24 cellular contexts compared by ENCODE assay signal in the genomic region with DNA sequence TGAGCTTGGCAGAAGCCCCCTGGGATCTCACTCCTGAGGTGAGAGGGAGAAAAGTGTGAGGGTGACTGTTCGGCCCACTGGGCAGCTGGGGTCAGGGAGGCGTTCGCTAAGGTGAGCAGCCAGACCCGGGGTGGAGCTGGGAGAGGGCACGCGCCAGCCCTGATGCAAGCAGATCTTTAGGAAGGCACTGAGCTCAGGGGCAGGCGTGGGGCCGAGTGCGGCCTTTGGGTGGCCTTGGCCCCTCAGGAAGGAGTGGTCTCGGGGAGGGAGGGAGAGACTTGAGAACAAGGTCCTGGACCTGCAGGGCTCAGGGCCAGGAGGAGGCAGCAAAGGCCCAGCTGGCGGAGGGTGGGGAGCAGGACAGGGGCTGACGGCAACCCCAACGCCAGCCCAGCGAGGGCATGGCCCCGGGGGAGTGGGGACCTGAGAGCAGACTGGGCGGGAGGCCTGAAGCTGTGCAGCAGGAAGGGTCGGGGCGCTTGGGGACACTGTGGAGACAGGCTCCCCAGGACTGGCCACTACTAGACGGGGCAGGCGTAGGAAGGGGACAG. TPM values are rescaled to one million over a fixed set of nuclear protein-coding genes. Genes with fewer than 3 reads are reported as not detected.
DNase-seq lines count a peak whose midpoint lies in the region; ATAC-seq, FAIRE-seq and TF ChIP-seq lines count a peak whose summit lies in the region.
"Had no signal": no experiment of that assay in that cellular context is flagged by ENCODE, and none has a peak within 500 bp of the region (broad histone marks: within the 10 kb centered on the region; RNA-seq: fewer than 3 reads in every experiment).

No MANE protein-coding gene starts in this region.

- POLR2A ChIA-PET in HepG2 (lab: Yijun Ruan, JAX), result no interaction called here

- TF ChIP-seq RAD21 in HepG2 (CRISPR knock-in tag; IDR thresholded peaks at IDR 0.05), result no peak

- BruUV-seq in HepG2 (replicated peaks; lab: Mats Ljungman, UMichigan), result no TSS peak

- peaks cover 0 to 22% (median 7%) of the 10 kb centered on the region in 11 experiments; a peak in 12 of 22 replicates for H3K27me3 ChIP-seq in BLaER1 treated with 17β-estradiol and CSF1 and Interleukin-3, amounts not matched to agents 10 nM and 100 nM
- H3K27me3 ChIP-seq in H7 (ENCODE audit: control insufficient read depth, insufficient read depth, low read length) (no peaks in the 10 kb centered on the region; the same call in 1 of the 2 replicates), HepG2 (ENCODE audit: control insufficient read depth in 1 of 2, insufficient read depth in 2 of 2, low read length in 2 of 2) (no peaks in the 10 kb centered on the region), osteoblast (ENCODE audit: insufficient read depth, low read length) (no peaks in the 10 kb centered on the region)
- H3K27me3 ChIP-seq: Peyer's patch, SJCRH30 had no signal

- CTCF ChIA-PET in HepG2 (lab: Yijun Ruan, JAX; ENCODE audit: low intra/inter-chr PET ratio, low total read pairs), result no interaction called here

- H3K4me3 ChIP-seq in BLaER1 treated with 17β-estradiol and CSF1 and Interleukin-3, amounts not matched to agents 10 nM and 100 nM, result no peak overlapping the region
- no peak overlapping the region for H3K4me3 ChIP-seq in H7 (ENCODE audit: insufficient read depth, low read depth, low read length)
- no peak overlapping the region for H3K4me3 ChIP-seq in HepG2 (replicated peaks in 1 of 3; ENCODE audit: insufficient read depth in 1 of 3, low read depth in 2 of 3, low read length in 3 of 3)
- H3K4me3 ChIP-seq in osteoblast (ENCODE audit: insufficient read depth, low read length), result no peak overlapping the region
- H3K4me3 ChIP-seq: Peyer's patch, SJCRH30 had no signal

- TF ChIP-seq POLR2A in HepG2 (IDR thresholded peaks at IDR 0.05; ENCODE audit: insufficient read depth in 1 of 2, low read depth in 2 of 2, low read length in 2 of 2), result no peak

- H2AFZ ChIP-seq in HepG2 (ENCODE audit: low read length) (no peak overlapping the region), osteoblast (ENCODE audit: low read length) (no peak overlapping the region)

- H3K4me2 ChIP-seq in BLaER1 treated with 17β-estradiol and CSF1 and Interleukin-3, amounts not matched to agents 10 nM and 100 nM, result peak overlapping the region in 8 of 11 experiments; percentile 40 to 65 (median 60); a peak in 14 of 22 replicates
- H3K4me2 ChIP-seq in HepG2 (ENCODE audit: low read depth, low read length), result no peak overlapping the region
- no peak overlapping the region for H3K4me2 ChIP-seq in osteoblast (ENCODE audit: insufficient read depth, low read length)

- no peak for TF ChIP-seq EP300 in HepG2 (IDR thresholded peaks at IDR 0.05; ENCODE audit: low read depth in 2 of 2, low read length in 2 of 2)
- TF ChIP-seq EP300 in HepG2 (CRISPR knock-in tag; IDR thresholded peaks at IDR 0.05; ENCODE audit: borderline replicate concordance), result no peak

- no peak; the same call in none of the 3 replicates for ATAC-seq in HepG2
- ATAC-seq: CD8-positive, alpha-beta T cell had no signal

- peaks cover 5 to 55% (median 46%) of the 10 kb centered on the region in 10 experiments; a peak in 18 of 20 replicates for H3K4me1 ChIP-seq in BLaER1 treated with 17β-estradiol and CSF1 and Interleukin-3, amounts not matched to agents 10 nM and 100 nM
- no peaks in the 10 kb centered on the region for H3K4me1 ChIP-seq in HepG2 (ENCODE audit: insufficient read depth, low read length)
- no peaks in the 10 kb centered on the region for H3K4me1 ChIP-seq in osteoblast (ENCODE audit: insufficient read depth, low read length)
- H3K4me1 ChIP-seq: Peyer's patch, SJCRH30 had no signal

- no peak for FAIRE-seq in HepG2 (lab: Jason Lieb, UNC)
- FAIRE-seq: G401.6, GM18507 had no signal

- H3K79me2 ChIP-seq in HepG2 (ENCODE audit: insufficient read depth, low read length) (no peaks in the 10 kb centered on the region), osteoblast (ENCODE audit: insufficient read depth, low read length) (no peaks in the 10 kb centered on the region)

- H3K9ac ChIP-seq in BLaER1 treated with 17β-estradiol and CSF1 and Interleukin-3, amounts not matched to agents 10 nM and 100 nM, result no peak overlapping the region
- no peak overlapping the region for H3K9ac ChIP-seq in HepG2 (ENCODE audit: insufficient read depth, low read depth, low read length)

- intact Hi-C loops in HepG2 (cut with micrococcal nuclease; ENCODE audit: unreplicated experiment), result no loop called here

- peaks cover 0 to 30% (median 0%) of the 10 kb centered on the region in 11 experiments; a peak in 4 of 22 replicates for H4K20me1 ChIP-seq in BLaER1 treated with 17β-estradiol and CSF1 and Interleukin-3, amounts not matched to agents 10 nM and 100 nM
- no peaks in the 10 kb centered on the region for H4K20me1 ChIP-seq in HepG2 (ENCODE audit: insufficient read depth, low read length)
- no peaks in the 10 kb centered on the region for H4K20me1 ChIP-seq in osteoblast (ENCODE audit: insufficient read depth, low read length)

- no peaks in the 10 kb centered on the region for H3K9me3 ChIP-seq in BLaER1 treated with 17β-estradiol and CSF1 and Interleukin-3, amounts not matched to agents 10 nM and 100 nM (replicated peaks in 1 of 11)
- H3K9me3 ChIP-seq in HepG2 (ENCODE audit: low read length) (no peaks in the 10 kb centered on the region), osteoblast (ENCODE audit: low read depth, low read length) (no peaks in the 10 kb centered on the region)
- H3K9me3 ChIP-seq: Peyer's patch, SJCRH30 had no signal

- no peak overlapping the region for H3K27ac ChIP-seq in BLaER1 treated with 17β-estradiol and CSF1 and Interleukin-3, amounts not matched to agents 10 nM and 100 nM
- H3K27ac ChIP-seq in HepG2 (ENCODE audit: extremely low read length, insufficient read depth, low read length), result no peak overlapping the region
- H3K27ac ChIP-seq in osteoblast (ENCODE audit: low read depth, low read length), result no peak overlapping the region
- H3K27ac ChIP-seq: Peyer's patch, SJCRH30 had no signal

- TF ChIP-seq CTCF in HepG2 (CRISPR knock-in tag; IDR thresholded peaks at IDR 0.05) (0 out of 2 replicates have a peak, but pooled peaks have one; percentile 20), osteoblast (IDR thresholded peaks at IDR 0.05; ENCODE audit: extremely low read depth, low read depth, low read length) (no peak)

- DNase-seq in H7 (peak; percentile 74), HepG2 (ENCODE audit: low spot score) (no peak), osteoblast (ENCODE audit: insufficient read length, low spot score, missing footprints) (peak; percentile 77), T-helper 1 cell (no peak), GM03348 (ENCODE audit: low spot score) (no peak), Ammon's horn (ENCODE audit: low spot score) (no peak), cerebellum (ENCODE audit: low spot score) (no peak)
- DNase-seq: C1 segment of cervical spinal cord; Calu3; CD8-positive, alpha-beta T cell; H9; KG1; NCI-H1105; NCI-H2029 treated with DMSO at 0.1 percent for 48 hours; NCI-H2171; NCI-H345; NCI-H524; NCI-H774; NK-92 treated with Interleukin-12 subunit alpha and Interleukin-12 subunit beta, amount 100 ng/mL, for 24 hours; SJCRH30 had no signal

- in situ Hi-C loops in HepG2 (cut with HindIII; ENCODE audit: extremely low pct_ligation_motif_present, low pct_unique_long_range_greater_than_20kb), result no loop called here

- WGBS in HepG2 (ENCODE audit: low lambda C conversion rate), result 73% methylated on average over 20 of the region's 20 CpGs

- peaks cover 0 to 5% (median 0%) of the 10 kb centered on the region in 11 experiments; a peak in 2 of 22 replicates for H3K36me3 ChIP-seq in BLaER1 treated with 17β-estradiol and CSF1 and Interleukin-3, amounts not matched to agents 10 nM and 100 nM
- H3K36me3 ChIP-seq in H7 (replicated peaks; ENCODE audit: control insufficient read depth, insufficient read depth, low read length) (no peaks in the 10 kb centered on the region), HepG2 (replicated peaks in 1 of 2; ENCODE audit: control insufficient read depth in 1 of 2, insufficient read depth in 2 of 2, low read length in 2 of 2) (no peaks in the 10 kb centered on the region), osteoblast (ENCODE audit: insufficient read depth, low read length) (no peaks in the 10 kb centered on the region)
- H3K36me3 ChIP-seq: SJCRH30 had no signal

RNA-seq across cellular contexts. Expression of a gene that starts 14.5 kb away (rescaled TPM):
- 131 and 150 TPM in 2 replicates for total RNA-seq in H7 (2014; rRNA removed; shearing (Covaris generic))
- 86.2 and 88.8 TPM in 2 replicates for total RNA-seq in HepG2 (2016; rRNA removed; fragmentation: Illumina TruSeq; extraction: Trizol)
- total RNA-seq in HepG2 (2016; cell fraction: cytosol; rRNA removed; fragmentation: Illumina TruSeq; extraction: Trizol; ENCODE audit: low read depth), result 59.9 and 62.3 TPM in 2 replicates
- 80.2 and 87.6 TPM in 2 replicates for total RNA-seq in HepG2 (2016; cell fraction: insoluble cytoplasmic fraction; rRNA removed; fragmentation: Illumina TruSeq; extraction: Trizol)
- 148 and 149 TPM in 2 replicates for total RNA-seq in HepG2 (2016; cell fraction: membrane; rRNA removed; fragmentation: Illumina TruSeq; extraction: Trizol)
- 45.2 and 55.4 TPM in 2 replicates for total RNA-seq in HepG2 (2016; cell fraction: nucleus; rRNA removed; fragmentation: Illumina TruSeq; extraction: Trizol)
- 153 and 155 TPM in 2 replicates for polyA plus RNA-seq in HepG2 (2011; rRNA removed)
- polyA plus RNA-seq in HepG2 (2011; cell fraction: cytosol; rRNA removed), result 121 and 131 TPM in 2 replicates
- polyA plus RNA-seq in HepG2 (2011; cell fraction: nucleus; rRNA removed), result 186 and 214 TPM in 2 replicates
- 124 and 164 TPM in 2 replicates for polyA plus RNA-seq in HepG2 (2012)
- polyA plus RNA-seq in HepG2 (2016; cell fraction: cytosol; fragmentation: Illumina TruSeq; extraction: Trizol; ENCODE audit: low read depth), result 65.9 and 70.7 TPM in 2 replicates
- polyA plus RNA-seq in HepG2 (2016; cell fraction: insoluble cytoplasmic fraction; fragmentation: Illumina TruSeq; extraction: Trizol; ENCODE audit: low read depth), result 89.4 and 101 TPM in 2 replicates
- 129 and 138 TPM in 2 replicates for polyA plus RNA-seq in HepG2 (2016; cell fraction: membrane; fragmentation: Illumina TruSeq; extraction: Trizol; ENCODE audit: low read depth)
- polyA plus RNA-seq in HepG2 (2016; cell fraction: nucleus; fragmentation: Illumina TruSeq; extraction: Trizol; ENCODE audit: insufficient read depth, low read depth), result 81.4 and 81.5 TPM in 2 replicates
- 68.7 and 113 TPM in 2 replicates for polyA minus RNA-seq in HepG2 (2011; rRNA and poly(A)+ RNA removed; ENCODE audit: low replicate concordance)
- polyA minus RNA-seq in HepG2 (2011; cell fraction: cytosol; rRNA and poly(A)+ RNA removed), result 60.7 and 64.4 TPM in 2 replicates
- 61.5 and 68.1 TPM in 2 replicates for polyA minus RNA-seq in HepG2 (2011; cell fraction: nucleus; rRNA and poly(A)+ RNA removed)
- total RNA-seq in osteoblast, result 66.2 and 66.3 TPM in 2 replicates
- 49.4 TPM for total RNA-seq in cerebellum

RNA-seq across cellular contexts. Expression of a gene that starts 35.7 kb away (rescaled TPM):
- total RNA-seq in H7 (2014; rRNA removed; shearing (Covaris generic)), result 0.85 and 1.7 TPM in 2 replicates
- total RNA-seq in HepG2 (2016; rRNA removed; fragmentation: Illumina TruSeq; extraction: Trizol) (4.4 and 6.2 TPM in 2 replicates), osteoblast (8.3 and 9.1 TPM in 2 replicates), cerebellum (9.8 TPM)
- 8.6 and 11.9 TPM in 2 replicates for total RNA-seq in HepG2 (2016; cell fraction: cytosol; rRNA removed; fragmentation: Illumina TruSeq; extraction: Trizol; ENCODE audit: low read depth)
- total RNA-seq in HepG2 (2016; cell fraction: insoluble cytoplasmic fraction; rRNA removed; fragmentation: Illumina TruSeq; extraction: Trizol), result 6.2 and 7.4 TPM in 2 replicates
- 18.5 and 22.6 TPM in 2 replicates for total RNA-seq in HepG2 (2016; cell fraction: membrane; rRNA removed; fragmentation: Illumina TruSeq; extraction: Trizol)
- 3.7 TPM in 2 replicates for total RNA-seq in HepG2 (2016; cell fraction: nucleus; rRNA removed; fragmentation: Illumina TruSeq; extraction: Trizol)
- 6.5 and 7.2 TPM in 2 replicates for polyA plus RNA-seq in HepG2 (2011; rRNA removed)
- 5.7 and 9.9 TPM in 2 replicates for polyA plus RNA-seq in HepG2 (2011; cell fraction: cytosol; rRNA removed)
- 10.8 and 12.6 TPM in 2 replicates for polyA plus RNA-seq in HepG2 (2011; cell fraction: nucleus; rRNA removed)
- 6.2 and 7.3 TPM in 2 replicates for polyA plus RNA-seq in HepG2 (2012)
- polyA plus RNA-seq in HepG2 (2016; cell fraction: cytosol; fragmentation: Illumina TruSeq; extraction: Trizol; ENCODE audit: low read depth), result 25.0 and 26.7 TPM in 2 replicates
- 7.0 and 7.6 TPM in 2 replicates for polyA plus RNA-seq in HepG2 (2016; cell fraction: insoluble cytoplasmic fraction; fragmentation: Illumina TruSeq; extraction: Trizol; ENCODE audit: low read depth)
- 27.5 and 28.9 TPM in 2 replicates for polyA plus RNA-seq in HepG2 (2016; cell fraction: membrane; fragmentation: Illumina TruSeq; extraction: Trizol; ENCODE audit: low read depth)
- 8.7 and 12.0 TPM in 2 replicates for polyA plus RNA-seq in HepG2 (2016; cell fraction: nucleus; fragmentation: Illumina TruSeq; extraction: Trizol; ENCODE audit: insufficient read depth, low read depth)
- 3.1 and 8.9 TPM in 2 replicates for polyA minus RNA-seq in HepG2 (2011; rRNA and poly(A)+ RNA removed; ENCODE audit: low replicate concordance)
- 1.4 and 3.2 TPM in 2 replicates for polyA minus RNA-seq in HepG2 (2011; cell fraction: cytosol; rRNA and poly(A)+ RNA removed)
- 2.7 TPM in 2 replicates for polyA minus RNA-seq in HepG2 (2011; cell fraction: nucleus; rRNA and poly(A)+ RNA removed)

RNA-seq across cellular contexts. Expression of a gene that starts 53.7 kb away (rescaled TPM):
- total RNA-seq in H7 (2014; rRNA removed; shearing (Covaris generic)), result 12.2 and 14.8 TPM in 2 replicates
- total RNA-seq in HepG2 (2016; rRNA removed; fragmentation: Illumina TruSeq; extraction: Trizol) (28.2 and 36.1 TPM in 2 replicates), osteoblast (10.1 and 13.8 TPM in 2 replicates), cerebellum (14.8 TPM)
- 5.3 and 7.1 TPM in 2 replicates for total RNA-seq in HepG2 (2016; cell fraction: cytosol; rRNA removed; fragmentation: Illumina TruSeq; extraction: Trizol; ENCODE audit: low read depth)
- total RNA-seq in HepG2 (2016; cell fraction: insoluble cytoplasmic fraction; rRNA removed; fragmentation: Illumina TruSeq; extraction: Trizol), result 27.6 and 34.8 TPM in 2 replicates
- total RNA-seq in HepG2 (2016; cell fraction: membrane; rRNA removed; fragmentation: Illumina TruSeq; extraction: Trizol), result 17.5 and 18.4 TPM in 2 replicates
- 16.5 and 21.0 TPM in 2 replicates for total RNA-seq in HepG2 (2016; cell fraction: nucleus; rRNA removed; fragmentation: Illumina TruSeq; extraction: Trizol)
- 22.1 and 22.4 TPM in 2 replicates for polyA plus RNA-seq in HepG2 (2011; rRNA removed)
- polyA plus RNA-seq in HepG2 (2011; cell fraction: cytosol; rRNA removed), result 17.7 and 18.3 TPM in 2 replicates
- 34.0 and 36.3 TPM in 2 replicates for polyA plus RNA-seq in HepG2 (2011; cell fraction: nucleus; rRNA removed)
- polyA plus RNA-seq in HepG2 (2012), result 27.4 and 37.9 TPM in 2 replicates
- 6.9 and 7.2 TPM in 2 replicates for polyA plus RNA-seq in HepG2 (2016; cell fraction: cytosol; fragmentation: Illumina TruSeq; extraction: Trizol; ENCODE audit: low read depth)
- polyA plus RNA-seq in HepG2 (2016; cell fraction: insoluble cytoplasmic fraction; fragmentation: Illumina TruSeq; extraction: Trizol; ENCODE audit: low read depth), result 54.4 and 62.2 TPM in 2 replicates
- polyA plus RNA-seq in HepG2 (2016; cell fraction: membrane; fragmentation: Illumina TruSeq; extraction: Trizol; ENCODE audit: low read depth), result 14.4 and 14.9 TPM in 2 replicates
- polyA plus RNA-seq in HepG2 (2016; cell fraction: nucleus; fragmentation: Illumina TruSeq; extraction: Trizol; ENCODE audit: insufficient read depth, low read depth), result 57.5 and 59.5 TPM in 2 replicates
- polyA minus RNA-seq in HepG2 (2011; rRNA and poly(A)+ RNA removed; ENCODE audit: low replicate concordance), result 13.3 and 23.3 TPM in 2 replicates
- polyA minus RNA-seq in HepG2 (2011; cell fraction: cytosol; rRNA and poly(A)+ RNA removed), result 11.0 and 11.2 TPM in 2 replicates
- 9.8 and 12.2 TPM in 2 replicates for polyA minus RNA-seq in HepG2 (2011; cell fraction: nucleus; rRNA and poly(A)+ RNA removed)

Comparison
In these comparisons a context has a peak if more than half of its experiments do, and no peak if none do; other contexts are left out.
1. H3K4me2 ChIP-seq: peak in BLaER1 treated with 17β-estradiol and CSF1 and Interleukin-3, amounts not matched to agents 10 nM and 100 nM (8 of 11); none in HepG2 (single experiment) and osteoblast (single experiment).
2. DNase-seq: peak in H7 (single experiment) and osteoblast (single experiment); none in HepG2 (single experiment), T-helper 1 cell (0 of 5), GM03348 (single experiment), Ammon's horn (single experiment) and cerebellum (single experiment).